16 cellular contexts compared by ENCODE assay signal in the genomic region with DNA sequence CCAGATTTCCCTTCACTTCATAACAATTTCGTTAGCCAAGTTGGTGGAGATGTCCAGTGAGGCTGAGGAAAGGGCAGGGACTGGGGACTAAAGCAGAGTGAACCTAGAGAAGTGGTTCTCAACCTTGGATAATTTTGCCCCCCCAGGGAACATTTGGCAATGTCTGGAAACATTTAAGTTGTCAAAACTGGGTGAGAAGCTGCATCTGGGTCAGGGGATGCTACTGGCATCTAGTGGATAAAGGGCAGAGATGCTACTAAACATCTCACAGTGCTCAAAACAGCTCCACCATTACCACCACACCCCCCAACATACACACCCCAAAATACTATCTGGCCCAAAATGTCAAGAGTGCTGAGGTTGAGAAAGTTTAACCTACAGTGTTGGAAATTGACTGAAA. TPM values are rescaled to one million over a fixed set of nuclear protein-coding genes. Genes with fewer than 3 reads are reported as not detected.
DNase-seq lines count a peak whose midpoint lies in the region; TF ChIP-seq lines count a peak whose summit lies in the region.
"Had no signal": no experiment of that assay in that cellular context is flagged by ENCODE, and none has a peak within 500 bp of the region (broad histone marks: within the 10 kb centered on the region; RNA-seq: fewer than 3 reads in every experiment).

No MANE protein-coding gene starts in this region.

- H4K8ac ChIP-seq in H9 (replicated peaks; ENCODE audit: insufficient read length, low read depth, low read length), result no peak overlapping the region

- H3K4ac ChIP-seq in H9 (ENCODE audit: low read depth, low read length), result no peak overlapping the region

- H4K20me1 ChIP-seq in H9 (ENCODE audit: control insufficient read depth, insufficient read depth, insufficient read length), result no peaks in the 10 kb centered on the region

- intact Hi-C loops in breast epithelium (cut with DNase I; ENCODE audit: low total_unique reads), result no loop called here

- peaks cover 2 to 10% (median 5%) of the 10 kb centered on the region in 3 experiments; a peak in 4 of 7 replicates for H3K36me3 Mint-ChIP-seq in H9 (ENCODE audit: insufficient read depth in 1 of 3, low read depth in 3 of 3)
- H3K36me3 Mint-ChIP-seq: CD8-positive, alpha-beta T cell had no signal

- in situ Hi-C loops in SK-MEL-5 (cut with HindIII; ENCODE audit: low pct_unique_long_range_greater_than_20kb, low sequenced_read_pairs), result no loop called here

- H2AK5ac ChIP-seq in H9 (ENCODE audit: insufficient read length, low read length), result no peak overlapping the region

- H3K9me3 Mint-ChIP-seq in H9, result peaks cover 54 to 64% of the 10 kb centered on the region in 2 experiments
- H3K9me3 Mint-ChIP-seq: activated CD4-positive, alpha-beta memory T cell treated with anti-CD3 and anti-CD28 coated beads, Interleukin-2, amount 10 ng/mL, durations not matched to agents 7 days and 5 days had no signal

- H3K36me3 ChIP-seq in breast epithelium (no peaks in the 10 kb centered on the region), tibial nerve (no peaks in the 10 kb centered on the region)
- H3K36me3 ChIP-seq: Peyer's patch had no signal

- H3K27me3 ChIP-seq in H9 (ENCODE audit: insufficient read depth, low read length) (no peaks in the 10 kb centered on the region), breast epithelium (peaks cover 0 to 47% of the 10 kb centered on the region in 2 donors), tibial nerve (no peaks in the 10 kb centered on the region)
- H3K27me3 ChIP-seq: Peyer's patch had no signal

- H3K56ac ChIP-seq in H9 (ENCODE audit: insufficient read length, low read depth, low read length), result no peak overlapping the region

- no peak overlapping the region for H3K4me3 Mint-ChIP-seq in H9
- H3K4me3 Mint-ChIP-seq: activated CD4-positive, alpha-beta memory T cell treated with anti-CD3 and anti-CD28 coated beads, Interleukin-2, amount 10 ng/mL, durations not matched to agents 7 days and 5 days; activated T-helper 17 cell treated with anti-CD3 and anti-CD28 coated beads, Interleukin-2, amount 50 U/mL, for 72 hours; CD8-positive, alpha-beta T cell had no signal

- H3K23me2 ChIP-seq in H9 (ENCODE audit: insufficient read length, low read depth, low read length, poor library complexity, severe bottlenecking), result no peaks in the 10 kb centered on the region

- no peaks in the 10 kb centered on the region for H3K79me1 ChIP-seq in H9 (ENCODE audit: insufficient read depth, low read depth, low read length, poor library complexity, severe bottlenecking)

- DNase-seq in EH (ENCODE audit: low read depth) (peak; percentile 3), H9 (no peak), SK-MEL-5 (ENCODE audit: low read depth, low spot score) (peak; percentile 6), iPS-NIHi11 (ENCODE audit: low spot score) (peak; percentile 7), breast epithelium (ENCODE audit: low spot score in 2 of 2) (no peak), SKM-1 (lab: John Stamatoyannopoulos, UW; ENCODE audit: unreplicated experiment) (no peak), tibial nerve (ENCODE audit: low spot score in 2 of 2) (no peak)
- no peak for DNase-seq in activated effector memory CD4-positive, alpha-beta T cell treated with Interleukin-2 at 50 U/mL for 16 hours
- DNase-seq: activated CD4-positive, alpha-beta memory T cell treated with anti-CD3 and anti-CD28 coated beads, Interleukin-2, amount 10 ng/mL, durations not matched to agents 7 days and 5 days; CD8-positive, alpha-beta T cell; mammary epithelial cell; NCI-H446; Peyer's patch; stimulated activated CD4-positive, alpha-beta T cell treated with anti-CD3 and anti-CD28 coated beads, Interleukin-4, amount 100 ng/mL, for 1 hour had no signal

- no peak overlapping the region for H2BK15ac ChIP-seq in H9 (ENCODE audit: low read depth, low read length)

- H3T11ph ChIP-seq in H9 (ENCODE audit: low read length), result no peak overlapping the region

- H3K4me3 ChIP-seq in breast epithelium (no peak overlapping the region), tibial nerve (no peak overlapping the region)
- H3K4me3 ChIP-seq: Peyer's patch had no signal

- no peak overlapping the region for H2AFZ ChIP-seq in H9 (ENCODE audit: low read length)

- H3K4me1 ChIP-seq in H9 (ENCODE audit: insufficient read depth, low read length), result no peaks in the 10 kb centered on the region
- no peaks in the 10 kb centered on the region for H3K4me1 ChIP-seq in breast epithelium
- no peaks in the 10 kb centered on the region for H3K4me1 ChIP-seq in tibial nerve
- H3K4me1 ChIP-seq: Peyer's patch had no signal

- no peak overlapping the region for H3K9ac ChIP-seq in H9 (ENCODE audit: extremely low read depth, insufficient read length, low read length)

- H2BK5ac ChIP-seq in H9 (ENCODE audit: insufficient read length, low read length), result no peak overlapping the region

- no peak overlapping the region for H2BK120ac ChIP-seq in H9 (ENCODE audit: low read depth, low read length, poor library complexity, severe bottlenecking)

- no peak overlapping the region for H4K91ac ChIP-seq in H9 (ENCODE audit: insufficient read length, low read depth, low read length)

- no peak overlapping the region for H4K5ac ChIP-seq in H9 (ENCODE audit: insufficient read length, low read depth, low read length)

- no peak overlapping the region for H2BK20ac ChIP-seq in H9 (ENCODE audit: low read depth, low read length, poor library complexity, severe bottlenecking)

- H3K27ac Mint-ChIP-seq in H9, result no peak overlapping the region
- H3K27ac Mint-ChIP-seq: activated CD4-positive, alpha-beta memory T cell treated with anti-CD3 and anti-CD28 coated beads, Interleukin-2, amount 10 ng/mL, durations not matched to agents 7 days and 5 days; activated T-helper 17 cell treated with anti-CD3 and anti-CD28 coated beads, Interleukin-2, amount 50 U/mL, for 72 hours; CD8-positive, alpha-beta T cell had no signal

- no peak for TF ChIP-seq EP300 in tibial nerve (IDR thresholded peaks at IDR 0.05)

- peaks cover 35% of the 10 kb centered on the region for H3K9me3 ChIP-seq in H9 (ENCODE audit: control insufficient read depth, low read depth, low read length)
- H3K9me3 ChIP-seq in breast epithelium, result peaks cover 0 to 2% of the 10 kb centered on the region in 2 donors
- H3K9me3 ChIP-seq in tibial nerve, result no peaks in the 10 kb centered on the region
- H3K9me3 ChIP-seq: Peyer's patch had no signal

- H3K14ac ChIP-seq in H9 (ENCODE audit: insufficient read depth, low read length), result no peak overlapping the region

- TF ChIP-seq POLR2A in breast epithelium (IDR thresholded peaks at IDR 0.05) (no peak), tibial nerve (IDR thresholded peaks at IDR 0.05) (no peak)

- H3K23ac ChIP-seq in H9 (ENCODE audit: insufficient read length, low read depth, low read length), result no peak overlapping the region

- H3K27ac ChIP-seq in H9 (ENCODE audit: insufficient read length, low read depth, low read length), result no peak overlapping the region
- H3K27ac ChIP-seq in breast epithelium, result no peak overlapping the region
- no peak overlapping the region for H3K27ac ChIP-seq in tibial nerve
- H3K27ac ChIP-seq: Peyer's patch had no signal

- peak; percentile 55; the same call in 2 of the 3 replicates for TF ChIP-seq CTCF in H9 (conservative IDR thresholded peaks at IDR 0.05)
- no peak for TF ChIP-seq CTCF in breast epithelium (IDR thresholded peaks at IDR 0.05)
- no peak for TF ChIP-seq CTCF in tibial nerve (IDR thresholded peaks at IDR 0.05)

- WGBS in H9 (ENCODE audit: extremely low coverage, insufficient read length, low lambda C conversion rate), result no CpG with 5 or more reads among the region's 1 CpG
- 0% methylated on average over 1 of the region's 1 CpG for WGBS in tibial nerve, 2 donors

- no peak overlapping the region for H2BK12ac ChIP-seq in H9 (ENCODE audit: insufficient read length, low read depth, low read length)

- H3K79me2 ChIP-seq in H9 (ENCODE audit: insufficient read depth, low read length), result no peaks in the 10 kb centered on the region

- H3K18ac ChIP-seq in H9 (ENCODE audit: insufficient read length, low read depth, low read length), result no peak overlapping the region

- no peaks in the 10 kb centered on the region for H3K27me3 Mint-ChIP-seq in H9 (ENCODE audit: low read depth)
- H3K27me3 Mint-ChIP-seq: activated CD4-positive, alpha-beta memory T cell treated with anti-CD3 and anti-CD28 coated beads, Interleukin-2, amount 10 ng/mL, durations not matched to agents 7 days and 5 days had no signal

- H3K4me2 ChIP-seq in H9 (ENCODE audit: insufficient read depth, insufficient read length, low read length), result no peak overlapping the region

- no peaks in the 10 kb centered on the region for H3K4me1 Mint-ChIP-seq in H9
- H3K4me1 Mint-ChIP-seq: activated CD4-positive, alpha-beta memory T cell treated with anti-CD3 and anti-CD28 coated beads, Interleukin-2, amount 10 ng/mL, durations not matched to agents 7 days and 5 days; activated T-helper 17 cell treated with anti-CD3 and anti-CD28 coated beads, Interleukin-2, amount 50 U/mL, for 72 hours had no signal

RNA-seq across cellular contexts. Expression of a gene that starts 32.0 kb away (rescaled TPM):
- total RNA-seq in H9 (2021), result 2.8 and 3.8 TPM in 2 replicates
- total RNA-seq in SK-MEL-5 (2014; rRNA removed; shearing (Covaris generic)), result not detected in 2 replicates
- not detected in 2 replicates for polyA plus RNA-seq in SK-MEL-5 (2015; cell fraction: cytosol; rRNA removed)
- not detected in 2 replicates for polyA plus RNA-seq in SK-MEL-5 (2015; cell fraction: nucleus; rRNA removed)
- under 1 TPM in 1 of 3 donors, not detected in 2; 0.16 TPM for total RNA-seq in breast epithelium
- 1 to 10 TPM in 1 of 4 donors, under 1 TPM in 1, not detected in 2; 0.63 to 8.8 TPM for total RNA-seq in tibial nerve
- total RNA-seq: activated CD4-positive, alpha-beta memory T cell treated with anti-CD3 and anti-CD28 coated beads, Interleukin-2, amount 10 ng/mL, durations not matched to agents 7 days and 5 days; activated T-helper 17 cell treated with anti-CD3 and anti-CD28 coated beads, Interleukin-2, amount 50 U/mL, for 72 hours; CD8-positive, alpha-beta T cell; fibroblast of villous mesenchyme; mammary epithelial cell; Peyer's patch had no signal
- polyA plus RNA-seq: mammary epithelial cell had no signal

Comparison
In these comparisons a context has a peak if more than half of its experiments do, and no peak if none do; other contexts are left out.
1. DNase-seq: peak in EH (single experiment), SK-MEL-5 (single experiment) and iPS-NIHi11 (single experiment); none in H9 (single experiment), breast epithelium (0 of 2), SKM-1 (single experiment), activated effector memory CD4-positive, alpha-beta T cell treated with Interleukin-2 at 50 U/mL for 16 hours (single experiment) and tibial nerve (0 of 2).